Comparison of ENCODE assay signal across 10 cellular contexts in the genomic region with DNA sequence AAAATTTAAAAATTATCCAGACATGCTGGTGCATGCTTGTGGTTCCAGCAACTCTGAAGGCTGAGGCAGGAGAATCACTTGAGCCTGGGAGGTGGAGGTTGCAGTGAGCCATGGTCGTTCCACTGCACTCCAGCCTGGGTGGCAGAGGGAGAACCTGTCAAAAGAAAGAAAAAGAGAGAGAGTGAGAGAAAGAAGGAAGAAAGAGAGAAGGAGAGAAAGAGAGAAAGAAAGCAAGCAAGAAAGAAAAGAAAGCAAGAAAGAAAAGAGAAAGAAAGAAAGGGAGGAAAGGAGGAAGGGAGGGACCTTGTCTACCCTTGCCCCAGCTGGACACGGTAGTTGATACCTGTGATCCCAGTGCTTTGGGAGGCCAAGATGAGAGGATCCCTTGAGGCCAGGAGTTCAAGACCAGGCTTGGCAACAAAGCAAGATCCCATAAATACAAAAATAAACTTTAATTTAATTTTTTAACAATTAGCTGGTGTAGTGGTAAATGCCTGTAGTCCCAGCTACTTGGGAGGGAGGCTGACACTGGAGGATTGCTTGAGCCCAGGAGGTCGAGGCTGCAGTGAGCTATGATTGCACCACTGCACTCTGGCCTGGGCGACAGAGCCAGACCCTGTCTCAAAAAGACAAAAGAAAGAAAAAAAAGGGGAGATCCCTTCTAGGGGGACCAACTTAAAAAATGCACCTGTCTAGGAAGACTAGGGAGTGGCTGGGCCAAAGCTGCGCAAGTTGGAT. TPM values are rescaled to one million over a fixed set of nuclear protein-coding genes. Genes with fewer than 3 reads are reported as not detected.
DNase-seq lines count a peak whose midpoint lies in the region; ATAC-seq and TF ChIP-seq lines count a peak whose summit lies in the region.
"Had no signal": no experiment of that assay in that cellular context is flagged by ENCODE, and none has a peak within 500 bp of the region (broad histone marks: within the 10 kb centered on the region; RNA-seq: fewer than 3 reads in every experiment).

No MANE protein-coding gene starts in this region.

- H3K9me2 ChIP-seq in OCI-LY1 (ENCODE audit: low read depth, low read length): no peaks in the 10 kb centered on the region

- H3K36me3 Mint-ChIP-seq in CD4-positive, alpha-beta memory T cell: no peaks in the 10 kb centered on the region
- H3K36me3 Mint-ChIP-seq in effector memory CD8-positive, alpha-beta T cell (ENCODE audit: insufficient read depth): peaks cover 5% of the 10 kb centered on the region
- H3K36me3 Mint-ChIP-seq in nephron progenitor cell (ENCODE audit: low read depth): peaks cover 9% of the 10 kb centered on the region

- no peak overlapping the region for H3K4me3 ChIP-seq in CD4-positive, alpha-beta memory T cell (ENCODE audit: low read length in 2 of 2)
- H3K4me3 ChIP-seq in OCI-LY1 (ENCODE audit: low read depth, low read length, poor library complexity, severe bottlenecking): no peak overlapping the region

- no peak for DNase-seq in CD4-positive, alpha-beta memory T cell
- no peak for DNase-seq in effector memory CD8-positive, alpha-beta T cell
- no peak for DNase-seq in nephron progenitor cell
- no peak for DNase-seq in HCEC 1CT
- no peak for DNase-seq in AG08395 (ENCODE audit: low spot score)
- DNase-seq in central memory CD4-positive, alpha-beta T cell: no peak
- DNase-seq: DMS79, NCI-H1694 treated with DMSO at 0.1 percent for 48 hours had no signal

- H3K9me3 Mint-ChIP-seq in CD4-positive, alpha-beta memory T cell: no peaks in the 10 kb centered on the region
- no peaks in the 10 kb centered on the region for H3K9me3 Mint-ChIP-seq in effector memory CD8-positive, alpha-beta T cell
- no peaks in the 10 kb centered on the region for H3K9me3 Mint-ChIP-seq in nephron progenitor cell

- peak overlapping the region; percentile 71 to 84 (median 74) for H3K4me3 Mint-ChIP-seq in CD4-positive, alpha-beta memory T cell
- peak overlapping the region; percentile 51 to 66 for H3K4me3 Mint-ChIP-seq in effector memory CD8-positive, alpha-beta T cell
- H3K4me3 Mint-ChIP-seq in nephron progenitor cell: peak overlapping the region; percentile 72

- no peaks in the 10 kb centered on the region for H3K9me3 ChIP-seq in CD4-positive, alpha-beta memory T cell (ENCODE audit: control insufficient read depth in 1 of 2, low read length in 2 of 2)
- H3K9me3 ChIP-seq in OCI-LY1 (ENCODE audit: low read length): no peaks in the 10 kb centered on the region

- CTCF ChIA-PET in CD4-positive, alpha-beta memory T cell (lab: Charles Lee; ENCODE audit: partially characterized antibody): interaction anchor here (1.0 to 3.2 kb wide), 12 partner anchors 10 to 69 kb away, joined by 3 to 25 read pairs (median 5); a partner anchor contains a TSS

- TF ChIP-seq CTCF in OCI-LY1 (IDR thresholded peaks at IDR 0.05; ENCODE audit: low read length) (no peak), nephron progenitor cell (IDR thresholded peaks at IDR 0.05) (no peak)

- peaks cover 3 to 29% (median 15%) of the 10 kb centered on the region in 4 donors for H3K4me1 Mint-ChIP-seq in CD4-positive, alpha-beta memory T cell
- peaks cover 6 to 10% of the 10 kb centered on the region in 2 donors for H3K4me1 Mint-ChIP-seq in effector memory CD8-positive, alpha-beta T cell (ENCODE audit: low read depth in 2 of 2)
- peaks cover 66% of the 10 kb centered on the region for H3K4me1 Mint-ChIP-seq in nephron progenitor cell

- H3K27me3 ChIP-seq in CD4-positive, alpha-beta memory T cell (ENCODE audit: insufficient read depth, low read length): no peaks in the 10 kb centered on the region
- peaks cover 10% of the 10 kb centered on the region for H3K27me3 ChIP-seq in OCI-LY1 (ENCODE audit: insufficient read depth, low read length)

- no peaks in the 10 kb centered on the region for H3K36me3 ChIP-seq in CD4-positive, alpha-beta memory T cell (ENCODE audit: insufficient read depth, low read length)
- H3K36me3 ChIP-seq in OCI-LY1 (ENCODE audit: insufficient read depth, low read length): no peaks in the 10 kb centered on the region

- no peak overlapping the region for H2AFZ ChIP-seq in OCI-LY1 (ENCODE audit: low read length)

- intact Hi-C loops in CD4-positive, alpha-beta memory T cell (cut with micrococcal nuclease): loop anchor here (1.0 to 2.0 kb wide), 2 partner anchors 10 to 66 kb away; a partner anchor contains a TSS

- no peak overlapping the region for H3K9ac ChIP-seq in OCI-LY1 (ENCODE audit: low read length)

- no peaks in the 10 kb centered on the region for H3F3A ChIP-seq in OCI-LY1 (ENCODE audit: insufficient read depth, low read length)

- no peak overlapping the region for H3K27ac ChIP-seq in CD4-positive, alpha-beta memory T cell (ENCODE audit: low read depth, low read length)
- no peak overlapping the region for H3K27ac ChIP-seq in OCI-LY1 (ENCODE audit: low read depth, low read length, poor library complexity, severe bottlenecking)

- no peaks in the 10 kb centered on the region for H3K79me2 ChIP-seq in OCI-LY1 (ENCODE audit: insufficient read depth, low read length)

- POLR2A ChIA-PET in CD4-positive, alpha-beta memory T cell (lab: Charles Lee; ENCODE audit: partially characterized antibody): interaction anchor here (0.9 to 2.8 kb wide), 11 partner anchors 10 to 94 kb away, joined by 3 to 12 read pairs (median 6); a partner anchor contains a TSS

- no peaks in the 10 kb centered on the region for H4K20me1 ChIP-seq in OCI-LY1 (ENCODE audit: insufficient read depth, low read length)

- ATAC-seq in effector memory CD8-positive, alpha-beta T cell (replicated peaks): no peak
- ATAC-seq in HG02763 (IDR thresholded peaks at IDR 0.05; ENCODE audit: unreplicated experiment): no peak

- peaks cover 10% of the 10 kb centered on the region for H3K4me1 ChIP-seq in CD4-positive, alpha-beta memory T cell (ENCODE audit: insufficient read depth, low read length)
- no peaks in the 10 kb centered on the region for H3K4me1 ChIP-seq in OCI-LY1 (ENCODE audit: insufficient read depth, low read length, severe bottlenecking)

- H3K4me2 ChIP-seq in OCI-LY1 (ENCODE audit: low read length): peak overlapping the region; percentile 6; the same call in 1 of the 2 replicates

- peak overlapping the region in 4 of 7 donors; percentile 14 to 86 (median 52) for H3K27ac Mint-ChIP-seq in CD4-positive, alpha-beta memory T cell
- H3K27ac Mint-ChIP-seq in effector memory CD8-positive, alpha-beta T cell: no peak overlapping the region
- H3K27ac Mint-ChIP-seq in nephron progenitor cell: no peak overlapping the region

- peaks cover 0 to 2% of the 10 kb centered on the region in 2 donors for H3K27me3 Mint-ChIP-seq in CD4-positive, alpha-beta memory T cell
- H3K27me3 Mint-ChIP-seq in effector memory CD8-positive, alpha-beta T cell: peaks cover 0 to 4% of the 10 kb centered on the region in 2 donors
- peaks cover 16% of the 10 kb centered on the region for H3K27me3 Mint-ChIP-seq in nephron progenitor cell (ENCODE audit: low read depth, poor library complexity)

RNA-seq across cellular contexts. Expression of a gene that starts 9.2 kb away (rescaled TPM):
- total RNA-seq in CD4-positive, alpha-beta memory T cell: under 1 TPM; 0.38 to 0.58 TPM
- not detected for polyA plus RNA-seq in CD4-positive, alpha-beta memory T cell

RNA-seq across cellular contexts. Expression of a gene that starts 13.9 kb away (rescaled TPM):
- total RNA-seq in CD4-positive, alpha-beta memory T cell: 100 to 1,000 TPM; 144 to 154 TPM
- 10 to 100 TPM; 30.0 to 34.5 TPM for polyA plus RNA-seq in CD4-positive, alpha-beta memory T cell

RNA-seq across cellular contexts. Expression of a gene that starts 28.8 kb away (rescaled TPM):
- 1 to 10 TPM; 4.6 to 5.7 TPM for total RNA-seq in CD4-positive, alpha-beta memory T cell
- under 1 TPM; 0.26 to 0.34 TPM for polyA plus RNA-seq in CD4-positive, alpha-beta memory T cell

RNA-seq across cellular contexts. Expression of a gene that starts 46.1 kb away (rescaled TPM):
- 10 to 100 TPM; 56.6 to 58.3 TPM for total RNA-seq in CD4-positive, alpha-beta memory T cell
- polyA plus RNA-seq in CD4-positive, alpha-beta memory T cell: 10 to 100 TPM; 19.7 to 35.6 TPM

RNA-seq across cellular contexts. Expression of a gene that starts 56.6 kb away (rescaled TPM):
- 10 to 100 TPM; 77.7 to 83.8 TPM for total RNA-seq in CD4-positive, alpha-beta memory T cell
- 10 to 100 TPM; 28.6 to 49.7 TPM for polyA plus RNA-seq in CD4-positive, alpha-beta memory T cell

Comparison
In these comparisons a context has a peak if more than half of its experiments do, and no peak if none do; other contexts are left out.
1. H3K27ac Mint-ChIP-seq: peak in CD4-positive, alpha-beta memory T cell (4 of 7); none in effector memory CD8-positive, alpha-beta T cell (0 of 2) and nephron progenitor cell (single experiment).
2. Peak in every context shown above with its lines, with median percentiles within 50 percentile points of each other: H3K4me3 Mint-ChIP-seq.